ENCODE assay signal across 8 cellular contexts in genomic region chr2:121648206-121648605, GRCh38. TPM values are rescaled to one million over a fixed set of nuclear protein-coding genes. Genes with fewer than 3 reads are reported as not detected.
DNase-seq lines count a peak whose midpoint lies in the region; ATAC-seq and TF ChIP-seq lines count a peak whose summit lies in the region.

No MANE protein-coding gene starts in this region.

- peak overlapping the region; percentile 67 to 100 (median 99) for H3K27ac Mint-ChIP-seq in naive B cell

- no peak for TF ChIP-seq CTCF in choroid plexus epithelial cell (conservative IDR thresholded peaks at IDR 0.05; ENCODE audit: low read depth, low read length)

- H3K9me3 ChIP-seq in MG63: no peaks in the 10 kb centered on the region

- no peak for ATAC-seq in naive B cell (ENCODE audit: low read depth in 2 of 2)
- no peak for ATAC-seq in HG03095 (IDR thresholded peaks at IDR 0.05; ENCODE audit: unreplicated experiment)
- no peak for ATAC-seq in HG02870 (IDR thresholded peaks at IDR 0.05; ENCODE audit: unreplicated experiment)

- peak overlapping the region; percentile 88 to 100 (median 99) for H3K4me3 Mint-ChIP-seq in naive B cell

- H3K4me1 Mint-ChIP-seq in naive B cell: peaks cover 38 to 62% (median 47%) of the 10 kb centered on the region in 3 donors

- DNase-seq in NCI-H1105 treated with DMSO at 0.1 percent for 48 hours (lab: John Stamatoyannopoulos, UW) (peak; percentile 4), NCI-H1105 (lab: John Stamatoyannopoulos, UW) (no peak), MG63 (no peak), choroid plexus epithelial cell (ENCODE audit: low read depth) (peak; percentile 69), naive B cell (no peak), SHP77 treated with DMSO at 0.1 percent for 48 hours (lab: John Stamatoyannopoulos, UW) (no peak)

- H3K27me3 ChIP-seq in MG63: no peaks in the 10 kb centered on the region

- H3K9me3 Mint-ChIP-seq in naive B cell: peaks cover 0 to 3% (median 0%) of the 10 kb centered on the region in 7 donors

- H3K4me3 ChIP-seq in MG63 (peak overlapping the region; percentile 69), choroid plexus epithelial cell (ENCODE audit: low read depth, low read length) (peak overlapping the region; percentile 95)

- H3K36me3 ChIP-seq in MG63: no peaks in the 10 kb centered on the region; the same call in 1 of the 2 replicates

- no peaks in the 10 kb centered on the region for H3K27me3 Mint-ChIP-seq in naive B cell

- peaks cover 0 to 7% of the 10 kb centered on the region in 2 donors for H3K36me3 Mint-ChIP-seq in naive B cell

RNA-seq across cellular contexts. Expression of gene CLASP1, which starts 1.1 kb away (rescaled TPM):
- 19.9 and 20.8 TPM in 2 replicates for total RNA-seq in MG63 (2014; rRNA removed; shearing (Covaris generic); ENCODE audit: low replicate concordance)
- polyA plus RNA-seq in naive B cell (ENCODE audit: low read depth in 6 of 6): 10 to 100 TPM in 5 of 6 donors, 1 to 10 TPM in 1; 4.6 to 24.1 (median 13.5) TPM

Comparison
In these comparisons a context has a peak if more than half of its experiments do, and no peak if none do; other contexts are left out.
1. DNase-seq: peak in NCI-H1105 treated with DMSO at 0.1 percent for 48 hours (single experiment) and choroid plexus epithelial cell (single experiment); none in NCI-H1105 (single experiment), MG63 (single experiment), naive B cell (single experiment) and SHP77 treated with DMSO at 0.1 percent for 48 hours (single experiment).